ENCODE assay signal across 1 cellular context in the genomic region with DNA sequence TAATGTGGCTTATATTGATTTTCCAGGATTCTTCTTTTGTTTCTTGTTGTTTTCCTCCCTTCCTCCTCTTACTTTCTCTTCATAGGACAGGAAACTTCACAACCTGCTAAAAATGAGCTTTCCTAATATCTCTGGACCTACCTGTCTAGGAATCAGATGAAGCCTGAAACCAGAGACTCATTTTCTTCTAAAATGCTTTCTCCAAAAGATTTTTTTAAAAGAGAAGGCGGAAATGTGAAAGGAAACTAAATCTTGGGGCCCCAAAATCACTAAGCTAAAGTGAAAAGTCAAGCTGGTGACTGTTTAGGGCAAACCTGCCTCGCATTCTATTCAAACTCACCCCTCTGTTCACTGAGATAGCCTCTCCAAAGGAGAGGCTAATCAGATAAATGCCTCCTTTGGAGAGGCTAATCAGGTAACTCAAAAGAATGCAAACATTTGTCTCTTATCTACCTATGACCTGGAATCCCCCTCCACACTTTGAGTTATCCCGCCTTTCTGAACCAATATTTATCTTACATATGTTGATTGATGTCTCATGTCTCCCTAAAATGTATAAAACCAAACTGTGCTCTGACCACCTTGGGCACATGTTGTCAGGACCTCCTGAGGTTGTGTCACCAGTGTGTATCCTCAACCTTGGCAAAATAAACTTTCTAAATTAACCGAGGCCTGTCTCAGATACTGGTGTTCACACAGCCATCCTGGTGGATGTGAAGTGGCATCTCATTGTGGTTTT.
TF ChIP-seq lines count a peak whose summit lies in the region.

No MANE protein-coding gene starts in this region.

TF ChIP-seq in HepG2, 621 proteins besides CTCF, POLR2A, EP300 and RAD21 (continued from another document and continues in another):
- TF ChIP-seq, protein P1, sequence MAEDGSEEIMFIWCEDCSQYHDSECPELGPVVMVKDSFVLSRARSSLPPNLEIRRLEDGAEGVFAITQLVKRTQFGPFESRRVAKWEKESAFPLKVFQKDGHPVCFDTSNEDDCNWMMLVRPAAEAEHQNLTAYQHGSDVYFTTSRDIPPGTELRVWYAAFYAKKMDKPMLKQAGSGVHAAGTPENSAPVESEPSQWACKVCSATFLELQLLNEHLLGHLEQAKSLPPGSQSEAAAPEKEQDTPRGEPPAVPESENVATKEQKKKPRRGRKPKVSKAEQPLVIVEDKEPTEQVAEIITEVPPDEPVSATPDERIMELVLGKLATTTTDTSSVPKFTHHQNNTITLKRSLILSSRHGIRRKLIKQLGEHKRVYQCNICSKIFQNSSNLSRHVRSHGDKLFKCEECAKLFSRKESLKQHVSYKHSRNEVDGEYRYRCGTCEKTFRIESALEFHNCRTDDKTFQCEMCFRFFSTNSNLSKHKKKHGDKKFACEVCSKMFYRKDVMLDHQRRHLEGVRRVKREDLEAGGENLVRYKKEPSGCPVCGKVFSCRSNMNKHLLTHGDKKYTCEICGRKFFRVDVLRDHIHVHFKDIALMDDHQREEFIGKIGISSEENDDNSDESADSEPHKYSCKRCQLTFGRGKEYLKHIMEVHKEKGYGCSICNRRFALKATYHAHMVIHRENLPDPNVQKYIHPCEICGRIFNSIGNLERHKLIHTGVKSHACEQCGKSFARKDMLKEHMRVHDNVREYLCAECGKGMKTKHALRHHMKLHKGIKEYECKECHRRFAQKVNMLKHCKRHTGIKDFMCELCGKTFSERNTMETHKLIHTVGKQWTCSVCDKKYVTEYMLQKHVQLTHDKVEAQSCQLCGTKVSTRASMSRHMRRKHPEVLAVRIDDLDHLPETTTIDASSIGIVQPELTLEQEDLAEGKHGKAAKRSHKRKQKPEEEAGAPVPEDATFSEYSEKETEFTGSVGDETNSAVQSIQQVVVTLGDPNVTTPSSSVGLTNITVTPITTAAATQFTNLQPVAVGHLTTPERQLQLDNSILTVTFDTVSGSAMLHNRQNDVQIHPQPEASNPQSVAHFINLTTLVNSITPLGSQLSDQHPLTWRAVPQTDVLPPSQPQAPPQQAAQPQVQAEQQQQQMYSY (CRISPR knock-in tag; IDR thresholded peaks at IDR 0.05) = peak; percentile 2; the same call in 1 of the 2 replicates
- no peak for TF ChIP-seq ZNF382 (CRISPR knock-in tag; IDR thresholded peaks at IDR 0.05; ENCODE audit: borderline replicate concordance)
- TF ChIP-seq, protein P2, sequence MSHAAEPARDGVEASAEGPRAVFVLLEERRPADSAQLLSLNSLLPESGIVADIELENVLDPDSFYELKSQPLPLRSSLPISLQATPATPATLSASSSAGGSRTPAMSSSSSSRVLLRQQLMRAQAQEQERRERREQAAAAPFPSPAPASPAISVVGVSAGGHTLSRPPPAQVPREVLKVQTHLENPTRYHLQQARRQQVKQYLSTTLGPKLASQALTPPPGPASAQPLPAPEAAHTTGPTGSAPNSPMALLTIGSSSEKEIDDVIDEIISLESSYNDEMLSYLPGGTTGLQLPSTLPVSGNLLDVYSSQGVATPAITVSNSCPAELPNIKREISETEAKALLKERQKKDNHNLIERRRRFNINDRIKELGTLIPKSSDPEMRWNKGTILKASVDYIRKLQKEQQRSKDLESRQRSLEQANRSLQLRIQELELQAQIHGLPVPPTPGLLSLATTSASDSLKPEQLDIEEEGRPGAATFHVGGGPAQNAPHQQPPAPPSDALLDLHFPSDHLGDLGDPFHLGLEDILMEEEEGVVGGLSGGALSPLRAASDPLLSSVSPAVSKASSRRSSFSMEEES (CRISPR knock-in tag; IDR thresholded peaks at IDR 0.05) = peak; percentile 56; the same call in 1 of the 2 replicates
- TF ChIP-seq MIER2 (CRISPR knock-in tag; IDR thresholded peaks at IDR 0.05) = peak; percentile 61
- TF ChIP-seq, protein P3, sequence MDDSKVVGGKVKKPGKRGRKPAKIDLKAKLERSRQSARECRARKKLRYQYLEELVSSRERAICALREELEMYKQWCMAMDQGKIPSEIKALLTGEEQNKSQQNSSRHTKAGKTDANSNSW (CRISPR knock-in tag; IDR thresholded peaks at IDR 0.05; ENCODE audit: borderline replicate concordance) = 0 out of 2 replicates have a peak, but pooled peaks have one; percentile 67
- TF ChIP-seq AHR (CRISPR knock-in tag; IDR thresholded peaks at IDR 0.05) = no peak
- TF ChIP-seq EED (CRISPR knock-in tag; IDR thresholded peaks at IDR 0.05) = no peak
- TF ChIP-seq DMAP1 (CRISPR knock-in tag; IDR thresholded peaks at IDR 0.05) = peak; percentile 68; the same call in 1 of the 2 replicates
- TF ChIP-seq ZNF746 (CRISPR knock-in tag; IDR thresholded peaks at IDR 0.05) = peak; percentile 82; the same call in 1 of the 2 replicates
- TF ChIP-seq, protein P4, sequence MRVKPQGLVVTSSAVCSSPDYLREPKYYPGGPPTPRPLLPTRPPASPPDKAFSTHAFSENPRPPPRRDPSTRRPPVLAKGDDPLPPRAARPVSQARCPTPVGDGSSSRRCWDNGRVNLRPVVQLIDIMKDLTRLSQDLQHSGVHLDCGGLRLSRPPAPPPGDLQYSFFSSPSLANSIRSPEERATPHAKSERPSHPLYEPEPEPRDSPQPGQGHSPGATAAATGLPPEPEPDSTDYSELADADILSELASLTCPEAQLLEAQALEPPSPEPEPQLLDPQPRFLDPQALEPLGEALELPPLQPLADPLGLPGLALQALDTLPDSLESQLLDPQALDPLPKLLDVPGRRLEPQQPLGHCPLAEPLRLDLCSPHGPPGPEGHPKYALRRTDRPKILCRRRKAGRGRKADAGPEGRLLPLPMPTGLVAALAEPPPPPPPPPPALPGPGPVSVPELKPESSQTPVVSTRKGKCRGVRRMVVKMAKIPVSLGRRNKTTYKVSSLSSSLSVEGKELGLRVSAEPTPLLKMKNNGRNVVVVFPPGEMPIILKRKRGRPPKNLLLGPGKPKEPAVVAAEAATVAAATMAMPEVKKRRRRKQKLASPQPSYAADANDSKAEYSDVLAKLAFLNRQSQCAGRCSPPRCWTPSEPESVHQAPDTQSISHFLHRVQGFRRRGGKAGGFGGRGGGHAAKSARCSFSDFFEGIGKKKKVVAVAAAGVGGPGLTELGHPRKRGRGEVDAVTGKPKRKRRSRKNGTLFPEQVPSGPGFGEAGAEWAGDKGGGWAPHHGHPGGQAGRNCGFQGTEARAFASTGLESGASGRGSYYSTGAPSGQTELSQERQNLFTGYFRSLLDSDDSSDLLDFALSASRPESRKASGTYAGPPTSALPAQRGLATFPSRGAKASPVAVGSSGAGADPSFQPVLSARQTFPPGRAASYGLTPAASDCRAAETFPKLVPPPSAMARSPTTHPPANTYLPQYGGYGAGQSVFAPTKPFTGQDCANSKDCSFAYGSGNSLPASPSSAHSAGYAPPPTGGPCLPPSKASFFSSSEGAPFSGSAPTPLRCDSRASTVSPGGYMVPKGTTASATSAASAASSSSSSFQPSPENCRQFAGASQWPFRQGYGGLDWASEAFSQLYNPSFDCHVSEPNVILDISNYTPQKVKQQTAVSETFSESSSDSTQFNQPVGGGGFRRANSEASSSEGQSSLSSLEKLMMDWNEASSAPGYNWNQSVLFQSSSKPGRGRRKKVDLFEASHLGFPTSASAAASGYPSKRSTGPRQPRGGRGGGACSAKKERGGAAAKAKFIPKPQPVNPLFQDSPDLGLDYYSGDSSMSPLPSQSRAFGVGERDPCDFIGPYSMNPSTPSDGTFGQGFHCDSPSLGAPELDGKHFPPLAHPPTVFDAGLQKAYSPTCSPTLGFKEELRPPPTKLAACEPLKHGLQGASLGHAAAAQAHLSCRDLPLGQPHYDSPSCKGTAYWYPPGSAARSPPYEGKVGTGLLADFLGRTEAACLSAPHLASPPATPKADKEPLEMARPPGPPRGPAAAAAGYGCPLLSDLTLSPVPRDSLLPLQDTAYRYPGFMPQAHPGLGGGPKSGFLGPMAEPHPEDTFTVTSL (CRISPR knock-in tag; IDR thresholded peaks at IDR 0.05; ENCODE audit: borderline replicate concordance) = peak; percentile 71; the same call in 1 of the 2 replicates
- no peak for TF ChIP-seq ZNF282 (IDR thresholded peaks at IDR 0.05; ENCODE audit: partially characterized antibody)
- 0 out of 2 replicates have a peak, but pooled peaks have one; percentile 65 for TF ChIP-seq IRX3 (CRISPR knock-in tag; IDR thresholded peaks at IDR 0.05; ENCODE audit: borderline replicate concordance, low read depth)
- no peak for TF ChIP-seq ZNF773 (CRISPR knock-in tag; IDR thresholded peaks at IDR 0.05; ENCODE audit: borderline replicate concordance)
- TF ChIP-seq THAP7 (CRISPR knock-in tag; IDR thresholded peaks at IDR 0.05) = no peak
- TF ChIP-seq ZNF709 (CRISPR knock-in tag; IDR thresholded peaks at IDR 0.05) = no peak
- TF ChIP-seq IRF1 (CRISPR knock-in tag; IDR thresholded peaks at IDR 0.05; ENCODE audit: low read depth) = no peak
- peak; percentile 95 for TF ChIP-seq HDAC2 (CRISPR knock-in tag; IDR thresholded peaks at IDR 0.05)
- TF ChIP-seq, protein P5, sequence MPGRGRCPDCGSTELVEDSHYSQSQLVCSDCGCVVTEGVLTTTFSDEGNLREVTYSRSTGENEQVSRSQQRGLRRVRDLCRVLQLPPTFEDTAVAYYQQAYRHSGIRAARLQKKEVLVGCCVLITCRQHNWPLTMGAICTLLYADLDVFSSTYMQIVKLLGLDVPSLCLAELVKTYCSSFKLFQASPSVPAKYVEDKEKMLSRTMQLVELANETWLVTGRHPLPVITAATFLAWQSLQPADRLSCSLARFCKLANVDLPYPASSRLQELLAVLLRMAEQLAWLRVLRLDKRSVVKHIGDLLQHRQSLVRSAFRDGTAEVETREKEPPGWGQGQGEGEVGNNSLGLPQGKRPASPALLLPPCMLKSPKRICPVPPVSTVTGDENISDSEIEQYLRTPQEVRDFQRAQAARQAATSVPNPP (CRISPR knock-in tag; IDR thresholded peaks at IDR 0.05) = 0 out of 2 replicates have a peak, but pooled peaks have one; percentile 13
- peak; percentile 94; the same call in 1 of the 2 replicates for TF ChIP-seq ZBTB7B (CRISPR knock-in tag; IDR thresholded peaks at IDR 0.05)
- no peak for TF ChIP-seq TIGD3 (CRISPR knock-in tag; IDR thresholded peaks at IDR 0.05; ENCODE audit: borderline replicate concordance)
- TF ChIP-seq CENPX (CRISPR knock-in tag; IDR thresholded peaks at IDR 0.05) = no peak
- no peak for TF ChIP-seq ZNF224 (CRISPR knock-in tag; IDR thresholded peaks at IDR 0.05)
- peak; percentile 85 for TF ChIP-seq SIX1 (CRISPR knock-in tag; IDR thresholded peaks at IDR 0.05; ENCODE audit: borderline replicate concordance)
- TF ChIP-seq KIAA2018 (CRISPR knock-in tag; IDR thresholded peaks at IDR 0.05; ENCODE audit: borderline replicate concordance) = no peak
